Comparison of ENCODE assay signal across 13 cellular contexts in genomic region chr10:124725171-124725631, GRCh38. TPM values are rescaled to one million over a fixed set of nuclear protein-coding genes. Genes with fewer than 3 reads are reported as not detected.
DNase-seq lines count a peak whose midpoint lies in the region; ATAC-seq and TF ChIP-seq lines count a peak whose summit lies in the region.
"Had no signal": no experiment of that assay in that cellular context is flagged by ENCODE, and none has a peak within 500 bp of the region (broad histone marks: within the 10 kb centered on the region; RNA-seq: fewer than 3 reads in every experiment).

No MANE protein-coding gene starts in this region.

- no peak for TF ChIP-seq POLR2A in suprapubic skin (IDR thresholded peaks at IDR 0.05)

- H3K4me3 ChIP-seq in suprapubic skin, result no peak overlapping the region
- H3K4me3 ChIP-seq: ascending aorta had no signal

- H3K4me1 ChIP-seq in suprapubic skin, result peaks cover 95% of the 10 kb centered on the region

- ATAC-seq in HG02870 (IDR thresholded peaks at IDR 0.05; ENCODE audit: unreplicated experiment) (no peak), HG03095 (IDR thresholded peaks at IDR 0.05; ENCODE audit: unreplicated experiment) (no peak)

- intact Hi-C loops in activated T-helper 1 cell treated with anti-CD3 and anti-CD28 coated beads, Interleukin-12 subunit alpha, Interleukin-12 subunit beta, Interleukin-2, Interleukin-4 antibody, amounts not matched to agents 30 ng/mL and 10 ng/mL and 1 ng/mL, durations not matched to agents 14 hours and 24 hours and 36 hours (cut with micrococcal nuclease), result loop anchor here (10.0 kb wide), 1 partner anchor 1570 kb away; the partner anchor contains the start of gene BUB3

- H3K27ac ChIP-seq in suprapubic skin, result peak overlapping the region; percentile 79

- no peaks in the 10 kb centered on the region for H3K9me3 ChIP-seq in suprapubic skin
- H3K9me3 ChIP-seq: ascending aorta, SK-N-SH had no signal

- no peak for TF ChIP-seq CTCF in mesothelial cell of epicardium (IDR thresholded peaks at IDR 0.05; ENCODE audit: unreplicated experiment)
- no peak for TF ChIP-seq CTCF in suprapubic skin (IDR thresholded peaks at IDR 0.05)

- peaks cover 31% of the 10 kb centered on the region for H3K36me3 Mint-ChIP-seq in activated T-cell treated with anti-CD3 and anti-CD28 coated beads, Interleukin-2, amount 50 U/mL, for 24 hours (ENCODE audit: low read depth)
- peaks cover 29% of the 10 kb centered on the region for H3K36me3 Mint-ChIP-seq in activated T-helper 1 cell treated with anti-CD3 and anti-CD28 coated beads, Interleukin-12 subunit alpha, Interleukin-12 subunit beta, Interleukin-2, Interleukin-4 antibody, amounts not matched to agents 30 ng/mL and 10 ng/mL and 1 ng/mL, durations not matched to agents 14 hours and 24 hours and 36 hours (ENCODE audit: low read depth)
- H3K36me3 Mint-ChIP-seq in mesothelial cell of epicardium, result peaks cover 6% of the 10 kb centered on the region

- DNase-seq in activated T-cell treated with anti-CD3 and anti-CD28 coated beads, Interleukin-2, amount 50 U/mL, for 48 hours, result peak; percentile 14 to 16
- no peak for DNase-seq in activated T-cell treated with anti-CD3 and anti-CD28 coated beads, Interleukin-2, amount 50 U/mL, for 24 hours
- no peak for DNase-seq in activated T-helper 1 cell treated with anti-CD3 and anti-CD28 coated beads, Interleukin-12 subunit alpha, Interleukin-12 subunit beta, Interleukin-2, Interleukin-4 antibody, amounts not matched to agents 30 ng/mL and 10 ng/mL and 1 ng/mL, durations not matched to agents 14 hours and 24 hours and 36 hours (ENCODE audit: low spot score)
- no peak for DNase-seq in mesothelial cell of epicardium (ENCODE audit: low spot score in 2 of 2, unreplicated experiment in 2 of 2)
- DNase-seq in suprapubic skin (ENCODE audit: low spot score in 2 of 2), result peak in 1 of 2 donors; percentile 40
- DNase-seq in NCI-H774 (lab: John Stamatoyannopoulos, UW), result no peak
- DNase-seq: activated CD4-positive, alpha-beta T cell treated with anti-CD3 and anti-CD28 coated beads, Interleukin-2, amount 50 U/mL, for 4 hours; NCI-H748 treated with DMSO at 0.1 percent for 48 hours; SK-N-SH; stimulated activated naive CD4-positive, alpha-beta T cell had no signal

- no peaks in the 10 kb centered on the region for H3K36me3 ChIP-seq in suprapubic skin
- H3K36me3 ChIP-seq: ascending aorta had no signal

- 96% methylated on average over 9 of the region's 9 CpGs for WGBS in suprapubic skin

- peaks cover 93% of the 10 kb centered on the region for H3K4me1 Mint-ChIP-seq in activated T-cell treated with anti-CD3 and anti-CD28 coated beads, Interleukin-2, amount 50 U/mL, for 24 hours (ENCODE audit: low read depth)
- peaks cover 87% of the 10 kb centered on the region for H3K4me1 Mint-ChIP-seq in activated T-helper 1 cell treated with anti-CD3 and anti-CD28 coated beads, Interleukin-12 subunit alpha, Interleukin-12 subunit beta, Interleukin-2, Interleukin-4 antibody, amounts not matched to agents 30 ng/mL and 10 ng/mL and 1 ng/mL, durations not matched to agents 14 hours and 24 hours and 36 hours (ENCODE audit: low read depth)
- H3K4me1 Mint-ChIP-seq in mesothelial cell of epicardium, result peaks cover 46% of the 10 kb centered on the region

- no peaks in the 10 kb centered on the region for H3K9me3 Mint-ChIP-seq in activated T-cell treated with anti-CD3 and anti-CD28 coated beads, Interleukin-2, amount 50 U/mL, for 24 hours
- no peaks in the 10 kb centered on the region for H3K9me3 Mint-ChIP-seq in activated T-helper 1 cell treated with anti-CD3 and anti-CD28 coated beads, Interleukin-12 subunit alpha, Interleukin-12 subunit beta, Interleukin-2, Interleukin-4 antibody, amounts not matched to agents 30 ng/mL and 10 ng/mL and 1 ng/mL, durations not matched to agents 14 hours and 24 hours and 36 hours
- H3K9me3 Mint-ChIP-seq in mesothelial cell of epicardium, result no peaks in the 10 kb centered on the region

- H3K27me3 Mint-ChIP-seq in activated T-cell treated with anti-CD3 and anti-CD28 coated beads, Interleukin-2, amount 50 U/mL, for 24 hours, result no peaks in the 10 kb centered on the region
- no peaks in the 10 kb centered on the region for H3K27me3 Mint-ChIP-seq in activated T-helper 1 cell treated with anti-CD3 and anti-CD28 coated beads, Interleukin-12 subunit alpha, Interleukin-12 subunit beta, Interleukin-2, Interleukin-4 antibody, amounts not matched to agents 30 ng/mL and 10 ng/mL and 1 ng/mL, durations not matched to agents 14 hours and 24 hours and 36 hours (ENCODE audit: insufficient read depth)
- no peaks in the 10 kb centered on the region for H3K27me3 Mint-ChIP-seq in mesothelial cell of epicardium (ENCODE audit: low read depth)

- no peaks in the 10 kb centered on the region for H3K27me3 ChIP-seq in suprapubic skin
- H3K27me3 ChIP-seq: ascending aorta had no signal

- no peak overlapping the region for H3K4me3 Mint-ChIP-seq in activated T-cell treated with anti-CD3 and anti-CD28 coated beads, Interleukin-2, amount 50 U/mL, for 24 hours
- no peak overlapping the region for H3K4me3 Mint-ChIP-seq in activated T-helper 1 cell treated with anti-CD3 and anti-CD28 coated beads, Interleukin-12 subunit alpha, Interleukin-12 subunit beta, Interleukin-2, Interleukin-4 antibody, amounts not matched to agents 30 ng/mL and 10 ng/mL and 1 ng/mL, durations not matched to agents 14 hours and 24 hours and 36 hours
- H3K4me3 Mint-ChIP-seq in mesothelial cell of epicardium, result no peak overlapping the region

- no peak for TF ChIP-seq EP300 in suprapubic skin (IDR thresholded peaks at IDR 0.05)

- H3K27ac Mint-ChIP-seq in activated T-cell treated with anti-CD3 and anti-CD28 coated beads, Interleukin-2, amount 50 U/mL, for 24 hours, result no peak overlapping the region
- H3K27ac Mint-ChIP-seq in activated T-helper 1 cell treated with anti-CD3 and anti-CD28 coated beads, Interleukin-12 subunit alpha, Interleukin-12 subunit beta, Interleukin-2, Interleukin-4 antibody, amounts not matched to agents 30 ng/mL and 10 ng/mL and 1 ng/mL, durations not matched to agents 14 hours and 24 hours and 36 hours, result peak overlapping the region; percentile 36
- H3K27ac Mint-ChIP-seq in mesothelial cell of epicardium, result peak overlapping the region; percentile 67

RNA-seq across cellular contexts. Expression of gene FAM53B, which starts 19.0 kb away (rescaled TPM):
- 31.8 and 32.7 TPM in 2 replicates for total RNA-seq in activated T-helper 1 cell treated with anti-CD3 and anti-CD28 coated beads, Interleukin-12 subunit alpha, Interleukin-12 subunit beta, Interleukin-2, Interleukin-4 antibody, amounts not matched to agents 30 ng/mL and 10 ng/mL and 1 ng/mL, durations not matched to agents 14 hours and 24 hours and 36 hours
- total RNA-seq in mesothelial cell of epicardium, result 40.7 to 43.0 TPM (median 42.0 TPM) in 3 replicates
- total RNA-seq in suprapubic skin, result 10 to 100 TPM; 63.5 to 75.5 (median 67.3) TPM

Comparison
In these comparisons a context has a peak if more than half of its experiments do, and no peak if none do; other contexts are left out.
1. DNase-seq: peak in activated T-cell treated with anti-CD3 and anti-CD28 coated beads, Interleukin-2, amount 50 U/mL, for 48 hours (2 of 2); none in activated T-cell treated with anti-CD3 and anti-CD28 coated beads, Interleukin-2, amount 50 U/mL, for 24 hours (single experiment), activated T-helper 1 cell treated with anti-CD3 and anti-CD28 coated beads, Interleukin-12 subunit alpha, Interleukin-12 subunit beta, Interleukin-2, Interleukin-4 antibody, amounts not matched to agents 30 ng/mL and 10 ng/mL and 1 ng/mL, durations not matched to agents 14 hours and 24 hours and 36 hours (single experiment), mesothelial cell of epicardium (0 of 2) and NCI-H774 (single experiment).